Comparison of ENCODE assay signal across 19 cellular contexts in genomic region chr4:4663028-4663427, GRCh38.
DNase-seq lines count a peak whose midpoint lies in the region; ATAC-seq, FAIRE-seq and TF ChIP-seq lines count a peak whose summit lies in the region.
"Had no signal": no experiment of that assay in that cellular context is flagged by ENCODE, and none has a peak within 500 bp of the region (broad histone marks: within the 10 kb centered on the region; RNA-seq: fewer than 3 reads in every experiment).

No MANE protein-coding gene starts in this region.

- TF ChIP-seq CTCF in astrocyte (IDR thresholded peaks at IDR 0.05; ENCODE audit: insufficient read depth, low read depth, low read length) (no peak), fibroblast of pulmonary artery (IDR thresholded peaks at IDR 0.05; ENCODE audit: low read length, missing control alignments) (no peak)

- DNase-seq in HT1080 (ENCODE audit: low read depth), result peak; percentile 63
- peak; percentile 87 for DNase-seq in astrocyte (ENCODE audit: low read depth)
- peak; percentile 48 for DNase-seq in fibroblast of pulmonary artery (ENCODE audit: low read depth)
- no peak for DNase-seq in anterior cingulate cortex (lab: John Stamatoyannopoulos, UW)
- DNase-seq in NCI-H1105 (lab: John Stamatoyannopoulos, UW), result no peak
- DNase-seq: COR-L47; DMS53; NCI-H1436 treated with DMSO at 0.1 percent for 48 hours; NCI-H2081; NCI-H524 treated with DMSO at 0.1 percent for 48 hours; NK-92 treated with Interleukin-12 subunit alpha and Interleukin-12 subunit beta, amount 100 ng/mL, for 24 hours; OCI-M1; Right ventricle myocardium superior had no signal

- H3K9ac ChIP-seq in astrocyte (ENCODE audit: low read length), result peak overlapping the region; percentile 34

- H3K27me3 Mint-ChIP-seq in astrocyte (ENCODE audit: low read depth, unreplicated experiment), result peaks cover 14% of the 10 kb centered on the region

- H3K4me3 ChIP-seq in ACC112 (ENCODE audit: low read depth, low read length) (0 out of 2 replicates have a peak overlapping the region, but pooled peaks have one; percentile 35), astrocyte (ENCODE audit: insufficient read depth, low read depth, low read length) (no peak overlapping the region), fibroblast of pulmonary artery (replicated peaks; ENCODE audit: low read depth, low read length) (no peak overlapping the region)
- H3K4me3 ChIP-seq: A549 had no signal

- H3K27me3 ChIP-seq in ACC112 (ENCODE audit: insufficient read depth, low read length), result no peaks in the 10 kb centered on the region
- H3K27me3 ChIP-seq in astrocyte (ENCODE audit: insufficient read depth, low read length), result peaks cover 8% of the 10 kb centered on the region

- H3K9me3 ChIP-seq in astrocyte (ENCODE audit: insufficient read depth, low read depth, low read length), result no peaks in the 10 kb centered on the region
- H3K9me3 ChIP-seq: A549 had no signal

- no peak for ATAC-seq in GM18868 (IDR thresholded peaks at IDR 0.05; ENCODE audit: unreplicated experiment)
- ATAC-seq in HG03280 (IDR thresholded peaks at IDR 0.05; ENCODE audit: unreplicated experiment), result no peak
- ATAC-seq: A549, SK-N-SH treated with all-trans-retinoic acid at 6 μM for 48 hours had no signal

- peak overlapping the region; percentile 53 for H3K4me2 ChIP-seq in astrocyte (ENCODE audit: low read length)
- H3K4me2 ChIP-seq: A549 had no signal

- no peak overlapping the region for H3K27ac Mint-ChIP-seq in astrocyte (ENCODE audit: unreplicated experiment)
- H3K27ac Mint-ChIP-seq: CD14-positive monocyte had no signal

- peaks cover 2% of the 10 kb centered on the region for H3K36me3 Mint-ChIP-seq in astrocyte (ENCODE audit: low read depth, unreplicated experiment)
- H3K36me3 Mint-ChIP-seq: CD14-positive monocyte had no signal

- H3K27ac ChIP-seq in ACC112 (ENCODE audit: low read depth, low read length) (peak overlapping the region; percentile 2; the same call in 1 of the 2 replicates), astrocyte (ENCODE audit: low read depth, low read length) (no peak overlapping the region)
- H3K27ac ChIP-seq: A549 had no signal

- H3K9me3 Mint-ChIP-seq in astrocyte (ENCODE audit: unreplicated experiment), result peaks cover 2% of the 10 kb centered on the region

- no peak overlapping the region for H3K4me3 Mint-ChIP-seq in astrocyte (ENCODE audit: unreplicated experiment)
- H3K4me3 Mint-ChIP-seq: CD14-positive monocyte had no signal

- peaks cover 13% of the 10 kb centered on the region for H3K4me1 Mint-ChIP-seq in astrocyte (ENCODE audit: low read depth, unreplicated experiment)

- H2AFZ ChIP-seq in ACC112 (ENCODE audit: low read length, unreplicated experiment) (no peak overlapping the region), astrocyte (ENCODE audit: low read depth, low read length) (no peak overlapping the region)

- H3K36me3 ChIP-seq in ACC112 (ENCODE audit: insufficient read depth, low read length) (no peaks in the 10 kb centered on the region), astrocyte (ENCODE audit: insufficient read depth, low read length) (no peaks in the 10 kb centered on the region)

- H4K20me1 ChIP-seq in astrocyte (ENCODE audit: insufficient read depth, low read length), result no peaks in the 10 kb centered on the region

- H3K79me2 ChIP-seq in ACC112 (ENCODE audit: control insufficient read depth, insufficient read depth, low read length, unreplicated experiment), result no peaks in the 10 kb centered on the region
- no peaks in the 10 kb centered on the region for H3K79me2 ChIP-seq in astrocyte (ENCODE audit: insufficient read depth, low read length)

- no peak for FAIRE-seq in astrocyte (lab: Jason Lieb, UNC)
- FAIRE-seq: A549 had no signal

- H3K4me1 ChIP-seq in ACC112 (ENCODE audit: control insufficient read depth, insufficient read depth, low read length, unreplicated experiment) (peaks cover 44% of the 10 kb centered on the region), astrocyte (ENCODE audit: insufficient read depth, low read length) (peaks cover 42% of the 10 kb centered on the region)

Comparison
In these comparisons a context has a peak if more than half of its experiments do, and no peak if none do; other contexts are left out.
1. DNase-seq: peak in HT1080 (single experiment), astrocyte (single experiment) and fibroblast of pulmonary artery (single experiment); none in anterior cingulate cortex (0 of 58) and NCI-H1105 (single experiment).